ENCODE assay signal across 11 cellular contexts in the genomic region with DNA sequence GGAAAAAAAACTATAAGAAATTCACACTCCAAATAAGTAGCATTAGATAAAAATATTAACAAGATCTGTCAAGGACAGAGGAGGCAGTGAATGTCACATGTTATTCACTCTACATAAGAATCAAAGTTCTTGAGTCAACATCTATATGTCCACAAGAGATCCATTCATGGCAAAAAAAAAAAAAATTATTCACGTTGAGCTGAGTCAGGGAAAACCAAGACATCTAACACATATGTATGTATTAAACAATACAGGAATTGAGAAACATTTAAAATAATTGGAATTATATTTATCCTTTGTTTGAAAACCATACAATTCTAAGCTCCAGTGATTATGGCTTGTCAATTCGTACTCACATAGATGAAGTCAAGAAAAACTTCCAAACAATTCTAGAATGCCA. TPM values are rescaled to one million over a fixed set of nuclear protein-coding genes. Genes with fewer than 3 reads are reported as not detected.
"Had no signal": no experiment of that assay in that cellular context is flagged by ENCODE, and none has a peak within 500 bp of the region (broad histone marks: within the 10 kb centered on the region; RNA-seq: fewer than 3 reads in every experiment).

No MANE protein-coding gene starts in this region.

- H3K27ac ChIP-seq: GM23248, HL-60 had no signal

- H3K4me1 Mint-ChIP-seq: IgD-negative memory B cell had no signal

- H3K36me3 Mint-ChIP-seq: IgD-negative memory B cell had no signal

- DNase-seq: GM23248, GOT3, H7, HFFc6, KG1 had no signal

- H3K4me3 ChIP-seq: GM23248, HAP-1 had no signal

- H3K4me3 Mint-ChIP-seq: HFFc6, IgD-negative memory B cell had no signal

- H3K9me3 ChIP-seq: HAP-1 had no signal

- H3K36me3 ChIP-seq: HAP-1 had no signal

- ATAC-seq: HCT116 had no signal

- H2AFZ ChIP-seq: GM23248 had no signal

- H3K27ac Mint-ChIP-seq: HFFc6, IgD-negative memory B cell had no signal

- H3K9ac ChIP-seq: GM23248 had no signal

- H3K4me1 ChIP-seq: HAP-1 had no signal

RNA-seq across cellular contexts. Expression of a gene that starts 1.3 kb away (rescaled TPM):
- total RNA-seq: GM23248, H4, H7, HFFc6, HT1080 had no signal
- polyA plus RNA-seq: GM23248, IgD-negative memory B cell had no signal

RNA-seq across cellular contexts. Expression of a gene that starts 19.8 kb away (rescaled TPM):
- total RNA-seq: GM23248, H4, H7, HFFc6, HT1080 had no signal
- polyA plus RNA-seq: GM23248, IgD-negative memory B cell had no signal

RNA-seq across cellular contexts. Expression of a gene that starts 24.9 kb away (rescaled TPM):
- total RNA-seq: GM23248, H4, H7, HFFc6, HT1080 had no signal
- polyA plus RNA-seq: GM23248, IgD-negative memory B cell had no signal

RNA-seq across cellular contexts. Expression of a gene that starts 39.8 kb away (rescaled TPM):
- total RNA-seq: GM23248, H4, H7, HFFc6, HT1080 had no signal
- polyA plus RNA-seq: GM23248, IgD-negative memory B cell had no signal
